Comparison of ENCODE assay signal across 8 cellular contexts in the genomic region with DNA sequence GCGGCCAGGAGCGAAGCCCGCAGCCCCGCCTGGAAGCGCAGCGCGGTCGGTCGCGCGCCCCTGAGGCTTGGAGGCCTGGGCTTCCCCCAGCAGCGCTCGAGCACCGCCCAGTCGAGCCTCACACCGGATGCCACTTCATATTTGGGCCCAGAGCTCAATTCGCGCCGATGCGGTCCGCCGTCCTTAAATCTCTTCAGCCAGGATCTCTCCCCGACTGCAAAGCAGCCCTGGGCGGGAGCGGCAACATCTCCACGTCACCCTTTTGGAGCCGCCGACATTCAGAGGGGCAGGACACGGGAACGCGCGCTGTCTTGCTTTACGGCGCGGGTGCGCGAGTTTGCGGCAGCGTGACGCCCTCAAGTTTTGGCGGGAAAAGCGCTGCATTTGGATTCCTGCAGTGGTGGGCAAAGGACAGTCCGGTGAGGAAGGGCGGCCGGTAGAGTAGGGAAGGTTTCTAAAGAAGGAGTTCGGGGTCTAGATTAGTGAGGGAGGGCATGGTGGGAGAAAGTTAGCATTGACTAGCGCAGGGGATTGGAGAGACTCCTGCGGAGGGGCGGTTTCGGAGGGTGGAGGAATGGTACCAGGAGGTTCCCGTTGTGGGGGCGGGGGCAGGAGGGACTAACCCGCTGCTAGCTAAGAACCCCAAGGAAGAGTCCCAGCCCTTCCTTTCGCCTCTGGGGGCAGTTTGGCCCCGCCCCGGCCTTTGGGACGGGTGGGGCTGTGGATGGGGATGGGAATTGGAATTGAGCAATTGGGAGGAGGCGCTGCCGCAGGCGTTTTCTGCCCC. TPM values are rescaled to one million over a fixed set of nuclear protein-coding genes. Genes with fewer than 3 reads are reported as not detected.
DNase-seq lines count a peak whose midpoint lies in the region; ATAC-seq and TF ChIP-seq lines count a peak whose summit lies in the region.

No MANE protein-coding gene starts in this region.

- no peak for TF ChIP-seq POLR2A in esophagus muscularis mucosa (IDR thresholded peaks at IDR 0.05; ENCODE audit: low read depth)

- no peaks in the 10 kb centered on the region for H3K27me3 ChIP-seq in PC-3 (ENCODE audit: low read length)
- no peaks in the 10 kb centered on the region for H3K27me3 ChIP-seq in esophagus muscularis mucosa

- peak overlapping the region; percentile 89 for H3K9ac ChIP-seq in PC-3 (ENCODE audit: low read length)

- H3K9me2 ChIP-seq in PC-3 (replicated peaks; ENCODE audit: low read length) = no peaks in the 10 kb centered on the region

- H2AFZ ChIP-seq in PC-3 (ENCODE audit: low read length) = peak overlapping the region; percentile 81

- peak overlapping the region; percentile 80 for H3K4me3 ChIP-seq in PC-3 (ENCODE audit: low read length)
- peak overlapping the region; percentile 64 to 87 (median 68) for H3K4me3 ChIP-seq in esophagus muscularis mucosa

- H3K36me3 ChIP-seq in PC-3 (ENCODE audit: low read depth, low read length) (peaks cover 27% of the 10 kb centered on the region; the same call in 1 of the 2 replicates), esophagus muscularis mucosa (peaks cover 5 to 13% (median 9%) of the 10 kb centered on the region in 4 donors)

- TF ChIP-seq CTCF in PC-3 (conservative IDR thresholded peaks at IDR 0.05; ENCODE audit: low read depth, low read length) (no peak), esophagus muscularis mucosa (IDR thresholded peaks at IDR 0.05) (no peak)

- peaks cover 26% of the 10 kb centered on the region for H3K79me2 ChIP-seq in PC-3 (ENCODE audit: low read length)

- H3K4me1 ChIP-seq in PC-3 (ENCODE audit: insufficient read depth, low read length) (peaks cover 34% of the 10 kb centered on the region), esophagus muscularis mucosa (peaks cover 14 to 33% (median 24%) of the 10 kb centered on the region in 4 donors)

- no TSS peak for BruUV-seq in PC-3 (replicated peaks; lab: Mats Ljungman, UMichigan)

- no peak for TF ChIP-seq EP300 in esophagus muscularis mucosa (IDR thresholded peaks at IDR 0.05)

- no peaks in the 10 kb centered on the region for H4K20me1 ChIP-seq in PC-3 (ENCODE audit: low read length)

- H3K27ac Mint-ChIP-seq in IgD-negative memory B cell = peak overlapping the region; percentile 93 to 100 (median 99)

- peaks cover 3% of the 10 kb centered on the region for H3F3A ChIP-seq in PC-3 (ENCODE audit: low read length, unreplicated experiment)

- H3K4me3 Mint-ChIP-seq in IgD-negative memory B cell = peak overlapping the region; percentile 88 to 99 (median 96)

- peaks cover 9 to 12% (median 10%) of the 10 kb centered on the region in 3 donors for H3K4me1 Mint-ChIP-seq in IgD-negative memory B cell

- peaks cover 2% of the 10 kb centered on the region for H3K27me3 Mint-ChIP-seq in IgD-negative memory B cell

- peak; percentile 85 for ATAC-seq in GM21576 (IDR thresholded peaks at IDR 0.05; ENCODE audit: unreplicated experiment)
- peak; percentile 65 for ATAC-seq in PC-3

- peak overlapping the region; percentile 92 for H3K4me2 ChIP-seq in PC-3 (ENCODE audit: low read length)

- no peaks in the 10 kb centered on the region for H3K36me3 Mint-ChIP-seq in IgD-negative memory B cell

- H3K9me3 ChIP-seq in PC-3 (ENCODE audit: low read length) (no peaks in the 10 kb centered on the region), esophagus muscularis mucosa (no peaks in the 10 kb centered on the region)

- under 1% methylated on average over 31 of the region's 60 CpGs for whole genome bisulfite sequencing in esophagus muscularis mucosa

- CTCF ChIA-PET in PC-3 (lab: Charles Lee) = interaction anchor here (0.5 kb wide), 1 partner anchor 638 kb away, joined by 4 read pairs; no protein-coding TSS in a partner anchor

- H3K9me3 Mint-ChIP-seq in IgD-negative memory B cell = no peaks in the 10 kb centered on the region

- DNase-seq in DMS153 treated with DMSO at 0.1 percent for 48 hours (lab: John Stamatoyannopoulos, UW; ENCODE audit: unreplicated experiment) = peak; percentile 84
- DNase-seq in PC-3 = peak; percentile 96
- peak; percentile 95 for DNase-seq in activated T-cell treated with anti-CD3 and anti-CD28 coated beads, Interleukin-2, amount 50 U/mL, for 48 hours
- DNase-seq in esophagus muscularis mucosa (ENCODE audit: extremely low spot score) = peak; percentile 94
- peak; percentile 91 for DNase-seq in myocyte (ENCODE audit: low read depth)
- DNase-seq in stimulated activated CD8-positive, alpha-beta memory T cell treated with anti-CD3 and anti-CD28 coated beads, Interleukin-7, amount 100 ng/mL, for 4 hours (ENCODE audit: low read depth in 2 of 2) = peak; percentile 73 to 75

- intact Hi-C loops in PC-3 (cut with micrococcal nuclease) (loop anchor here (1.0 to 5.0 kb wide), 3 partner anchors 33 to 262 kb away; a partner anchor contains a TSS), esophagus muscularis mucosa (cut with DNase I) (loop anchor here (10.0 kb wide), 1 partner anchor 131 kb away; a partner anchor contains a TSS)

- H3K27ac ChIP-seq in PC-3 (ENCODE audit: low read length) = peak overlapping the region; percentile 89
- peak overlapping the region; percentile 90 to 95 (median 92) for H3K27ac ChIP-seq in esophagus muscularis mucosa (replicated peaks in 1 of 4)

- POLR2A ChIA-PET in PC-3 (lab: Charles Lee; ENCODE audit: unreplicated experiment) = no interaction called here

RNA-seq across cellular contexts. Expression of a gene that starts 0.8 kb away (rescaled TPM):
- 2.8 TPM for polyA plus RNA-seq in IgD-negative memory B cell
- 49.8 and 64.7 TPM in 2 replicates for total RNA-seq in PC-3 (2014; rRNA removed)
- total RNA-seq in esophagus muscularis mucosa = 1 to 10 TPM; 1.9 to 4.2 (median 2.5) TPM
- 7.4 and 8.9 TPM in 2 replicates for total RNA-seq in myocyte
- polyA plus RNA-seq in myocyte (2012) = 2.9 TPM

RNA-seq across cellular contexts. Expression of a gene that starts 33.1 kb away (rescaled TPM):
- polyA plus RNA-seq in IgD-negative memory B cell = 57.7 TPM
- total RNA-seq in PC-3 (2014; rRNA removed) (160 and 182 TPM in 2 replicates), esophagus muscularis mucosa (10 to 100 TPM; 31.6 to 65.4 (median 52.8) TPM), myocyte (133 and 181 TPM in 2 replicates)
- 203 TPM for polyA plus RNA-seq in myocyte (2012)

RNA-seq across cellular contexts. Expression of a gene that starts 54.9 kb away (rescaled TPM):
- not detected for polyA plus RNA-seq in IgD-negative memory B cell
- total RNA-seq in PC-3 (2014; rRNA removed) = not detected in 2 replicates
- not detected for total RNA-seq in esophagus muscularis mucosa
- 0.21 TPM in 1 of 2 replicates, not detected in the other for total RNA-seq in myocyte
- not detected for polyA plus RNA-seq in myocyte (2012)

RNA-seq across cellular contexts. Expression of a gene that starts 56.5 kb away (rescaled TPM):
- polyA plus RNA-seq in IgD-negative memory B cell = 41.8 TPM
- total RNA-seq in PC-3 (2014; rRNA removed) (154 and 166 TPM in 2 replicates), esophagus muscularis mucosa (10 to 100 TPM; 65.4 to 81.3 (median 75.0) TPM), myocyte (90.2 and 94.6 TPM in 2 replicates)
- 86.0 TPM for polyA plus RNA-seq in myocyte (2012)

Comparison
In these comparisons a context has a peak if more than half of its experiments do, and no peak if none do; other contexts are left out.
1. Peak in every context shown above with its lines: DNase-seq, ATAC-seq, H3K4me3 ChIP-seq and H3K27ac ChIP-seq.